10 cellular contexts compared by ENCODE assay signal in genomic region chr19:45577111-45577905, GRCh38. TPM values are rescaled to one million over a fixed set of nuclear protein-coding genes. Genes with fewer than 3 reads are reported as not detected.
A peak's percentile ranks its signal among the peaks of the same experiment; 100 is the strongest.
DNase-seq lines count a peak whose midpoint lies in the region; ATAC-seq and TF ChIP-seq lines count a peak whose summit lies in the region.
"Had no signal": no experiment of that assay in that cellular context is flagged by ENCODE, and none has a peak within 500 bp of the region (broad histone marks: within the 10 kb centered on the region; RNA-seq: fewer than 3 reads in every experiment).

No MANE protein-coding gene starts in this region.

- peaks cover 0 to 39% (median 8%) of the 10 kb centered on the region in 4 donors for H3K4me1 ChIP-seq in right lobe of liver

- no peaks in the 10 kb centered on the region for H3K9me3 ChIP-seq in right lobe of liver

- DNase-seq in Right ventricle myocardium inferior (ENCODE audit: missing footprints) (no peak), cardiac septum (ENCODE audit: low spot score) (no peak), chondrocyte (ENCODE audit: low spot score) (no peak), right lobe of liver (peak; percentile 60 to 75 (median 70))
- DNase-seq in activated effector memory CD4-positive, alpha-beta T cell treated with anti-CD3 and anti-CD28 coated beads, Interleukin-2, amount 50 U/mL, for 16 hours: no peak
- no peak for DNase-seq in effector CD4-positive, alpha-beta T cell
- DNase-seq in activated T-cell treated with anti-CD3 and anti-CD28 coated beads, Interleukin-2, amount 50 U/mL, for 4 hours: no peak
- DNase-seq: CD4-positive, CD25-positive, alpha-beta regulatory T cell had no signal

- H3K36me3 Mint-ChIP-seq in chondrocyte (ENCODE audit: low read depth): peaks cover under 1% of the 10 kb centered on the region
- H3K36me3 Mint-ChIP-seq in activated T-cell treated with anti-CD3 and anti-CD28 coated beads, Interleukin-2, amount 50 U/mL, for 4 hours (ENCODE audit: insufficient read depth): peaks cover 4% of the 10 kb centered on the region

- H3K27me3 ChIP-seq in right lobe of liver: no peaks in the 10 kb centered on the region

- peak overlapping the region; percentile 21 to 57 (median 39) for H3K27ac ChIP-seq in right lobe of liver
- H3K27ac ChIP-seq: SK-N-MC had no signal

- H3K4me3 ChIP-seq in right lobe of liver: peak overlapping the region in 1 of 3 donors; percentile 16
- H3K4me3 ChIP-seq: SK-N-MC had no signal

- intact Hi-C loops in Right ventricle myocardium inferior (cut with DNase I) (loop anchor here (10.0 kb wide), 1 partner anchor 67 kb away; no protein-coding TSS in a partner anchor), cardiac septum (cut with DNase I) (no loop called here), right lobe of liver (cut with DNase I) (loop anchor here in 1 of 2 donors (10.0 kb wide), 1 partner anchor 53 kb away; no protein-coding TSS in a partner anchor)

- peaks cover 25% of the 10 kb centered on the region for H3K4me1 Mint-ChIP-seq in chondrocyte (ENCODE audit: low read depth)
- H3K4me1 Mint-ChIP-seq in activated T-cell treated with anti-CD3 and anti-CD28 coated beads, Interleukin-2, amount 50 U/mL, for 4 hours (ENCODE audit: low read depth): peaks cover 10% of the 10 kb centered on the region

- TF ChIP-seq CTCF in chondrocyte (IDR thresholded peaks at IDR 0.05): no peak
- TF ChIP-seq CTCF in right lobe of liver (IDR thresholded peaks at IDR 0.05): no peak

- 12% methylated on average over 10 of the region's 11 CpGs for WGBS in right lobe of liver (ENCODE audit: insufficient coverage, low coverage, low lambda C conversion rate, missing lambda C conversion rate)

- H3K27ac Mint-ChIP-seq in chondrocyte (ENCODE audit: unreplicated experiment): peak overlapping the region; percentile 93

- no peaks in the 10 kb centered on the region for H3K27me3 Mint-ChIP-seq in chondrocyte (ENCODE audit: low read depth)
- H3K27me3 Mint-ChIP-seq in activated T-cell treated with anti-CD3 and anti-CD28 coated beads, Interleukin-2, amount 50 U/mL, for 4 hours (ENCODE audit: low read depth): no peaks in the 10 kb centered on the region
- H3K27me3 Mint-ChIP-seq: CD4-positive, CD25-positive, alpha-beta regulatory T cell had no signal

- no peaks in the 10 kb centered on the region for H3K9me3 Mint-ChIP-seq in chondrocyte (ENCODE audit: low read depth)
- no peaks in the 10 kb centered on the region for H3K9me3 Mint-ChIP-seq in activated T-cell treated with anti-CD3 and anti-CD28 coated beads, Interleukin-2, amount 50 U/mL, for 4 hours
- H3K9me3 Mint-ChIP-seq: CD4-positive, CD25-positive, alpha-beta regulatory T cell had no signal

- peak; percentile 83 for ATAC-seq in Right ventricle myocardium inferior
- ATAC-seq in right lobe of liver: peak; percentile 78 to 90 (median 81)
- ATAC-seq in HG02678 (IDR thresholded peaks at IDR 0.05; ENCODE audit: unreplicated experiment): no peak
- no peak for ATAC-seq in activated T-cell treated with anti-CD3 and anti-CD28 coated beads, Interleukin-2, amount 50 U/mL, for 4 hours

- H3K36me3 ChIP-seq in right lobe of liver: no peaks in the 10 kb centered on the region

- TF ChIP-seq POLR2A in right lobe of liver (IDR thresholded peaks at IDR 0.05): no peak

- H3K4me3 Mint-ChIP-seq in chondrocyte (ENCODE audit: unreplicated experiment): no peak overlapping the region
- no peak overlapping the region for H3K4me3 Mint-ChIP-seq in activated T-cell treated with anti-CD3 and anti-CD28 coated beads, Interleukin-2, amount 50 U/mL, for 4 hours

RNA-seq across cellular contexts. Expression of gene OPA3, which starts 7.3 kb away (rescaled TPM):
- total RNA-seq in Right ventricle myocardium inferior: 24.5 TPM
- total RNA-seq in cardiac septum: 15.3 TPM
- total RNA-seq in chondrocyte: 14.8 to 19.8 TPM (median 14.8 TPM) in 3 replicates
- total RNA-seq in right lobe of liver: 10 to 100 TPM in 2 of 6 experiments, 1 to 10 TPM in 4; 6.7 to 18.1 (median 8.1) TPM
- total RNA-seq in activated T-cell treated with anti-CD3 and anti-CD28 coated beads, Interleukin-2, amount 50 U/mL, for 4 hours: 10 to 100 TPM; 14.1 to 15.5 (median 15.1) TPM

RNA-seq across cellular contexts. Expression of gene GPR4, which starts 24.7 kb away (rescaled TPM):
- 5.4 TPM for total RNA-seq in Right ventricle myocardium inferior
- total RNA-seq in cardiac septum: 6.9 TPM
- total RNA-seq in chondrocyte: not detected in 3 replicates
- total RNA-seq in right lobe of liver: 1 to 10 TPM in 4 of 6 experiments, under 1 TPM in 2; 0.83 to 3.1 (median 1.3) TPM
- under 1 TPM in 1 of 3 donors, not detected in 2; 0.05 TPM for total RNA-seq in activated T-cell treated with anti-CD3 and anti-CD28 coated beads, Interleukin-2, amount 50 U/mL, for 4 hours
- total RNA-seq: CD4-positive, CD25-positive, alpha-beta regulatory T cell had no signal

Comparison
In these comparisons a context has a peak if more than half of its experiments do, and no peak if none do; other contexts are left out.
1. ATAC-seq: peak in Right ventricle myocardium inferior (single experiment) and right lobe of liver (4 of 4); none in HG02678 (single experiment) and activated T-cell treated with anti-CD3 and anti-CD28 coated beads, Interleukin-2, amount 50 U/mL, for 4 hours (0 of 2).
2. DNase-seq: peak in right lobe of liver (3 of 3); none in Right ventricle myocardium inferior (single experiment), cardiac septum (single experiment), chondrocyte (single experiment), activated effector memory CD4-positive, alpha-beta T cell treated with anti-CD3 and anti-CD28 coated beads, Interleukin-2, amount 50 U/mL, for 16 hours (single experiment), effector CD4-positive, alpha-beta T cell (single experiment) and activated T-cell treated with anti-CD3 and anti-CD28 coated beads, Interleukin-2, amount 50 U/mL, for 4 hours (single experiment).